ENCODE assay signal across 2 cellular contexts in the genomic region with DNA sequence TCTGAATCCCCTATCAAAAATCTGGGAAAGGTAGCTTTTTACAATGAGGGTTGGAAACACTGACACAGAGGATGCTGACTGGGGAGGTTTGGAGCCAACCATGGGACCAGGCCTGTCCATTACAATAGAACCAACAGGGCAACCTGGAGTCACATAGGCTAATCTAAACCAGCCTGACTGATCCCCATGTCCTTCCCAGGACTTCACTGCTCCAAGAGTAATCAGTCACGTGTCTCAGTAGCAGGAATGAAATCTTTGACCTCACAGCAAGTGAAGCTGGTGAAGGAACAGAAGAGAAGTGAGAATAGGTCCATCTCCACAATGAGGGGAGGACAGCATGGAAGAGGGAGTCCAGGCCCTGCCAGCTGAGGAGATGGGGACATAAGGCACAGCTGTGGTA.
TF ChIP-seq lines count a peak whose summit lies in the region.

No MANE protein-coding gene starts in this region.

TF ChIP-seq in HepG2, 621 proteins besides CTCF, POLR2A, EP300 and RAD21:
- TF ChIP-seq EHMT2 (IDR thresholded peaks at IDR 0.05; ENCODE audit: borderline replicate concordance, low read depth, low read length) (0 out of 2 replicates have a peak, but pooled peaks have one; percentile 34), ZNF12 (CRISPR knock-in tag; IDR thresholded peaks at IDR 0.05) (no peak)
TF ChIP-seq in HepG2: peak in this region for 1.

TF ChIP-seq in K562, 482 proteins besides CTCF, POLR2A, EP300 and RAD21:
- 0 out of 2 replicates have a peak, but pooled peaks have one; percentile 8 for TF ChIP-seq TFE3 (CRISPR knock-in tag; IDR thresholded peaks at IDR 0.05)
- TF ChIP-seq, protein P1, sequence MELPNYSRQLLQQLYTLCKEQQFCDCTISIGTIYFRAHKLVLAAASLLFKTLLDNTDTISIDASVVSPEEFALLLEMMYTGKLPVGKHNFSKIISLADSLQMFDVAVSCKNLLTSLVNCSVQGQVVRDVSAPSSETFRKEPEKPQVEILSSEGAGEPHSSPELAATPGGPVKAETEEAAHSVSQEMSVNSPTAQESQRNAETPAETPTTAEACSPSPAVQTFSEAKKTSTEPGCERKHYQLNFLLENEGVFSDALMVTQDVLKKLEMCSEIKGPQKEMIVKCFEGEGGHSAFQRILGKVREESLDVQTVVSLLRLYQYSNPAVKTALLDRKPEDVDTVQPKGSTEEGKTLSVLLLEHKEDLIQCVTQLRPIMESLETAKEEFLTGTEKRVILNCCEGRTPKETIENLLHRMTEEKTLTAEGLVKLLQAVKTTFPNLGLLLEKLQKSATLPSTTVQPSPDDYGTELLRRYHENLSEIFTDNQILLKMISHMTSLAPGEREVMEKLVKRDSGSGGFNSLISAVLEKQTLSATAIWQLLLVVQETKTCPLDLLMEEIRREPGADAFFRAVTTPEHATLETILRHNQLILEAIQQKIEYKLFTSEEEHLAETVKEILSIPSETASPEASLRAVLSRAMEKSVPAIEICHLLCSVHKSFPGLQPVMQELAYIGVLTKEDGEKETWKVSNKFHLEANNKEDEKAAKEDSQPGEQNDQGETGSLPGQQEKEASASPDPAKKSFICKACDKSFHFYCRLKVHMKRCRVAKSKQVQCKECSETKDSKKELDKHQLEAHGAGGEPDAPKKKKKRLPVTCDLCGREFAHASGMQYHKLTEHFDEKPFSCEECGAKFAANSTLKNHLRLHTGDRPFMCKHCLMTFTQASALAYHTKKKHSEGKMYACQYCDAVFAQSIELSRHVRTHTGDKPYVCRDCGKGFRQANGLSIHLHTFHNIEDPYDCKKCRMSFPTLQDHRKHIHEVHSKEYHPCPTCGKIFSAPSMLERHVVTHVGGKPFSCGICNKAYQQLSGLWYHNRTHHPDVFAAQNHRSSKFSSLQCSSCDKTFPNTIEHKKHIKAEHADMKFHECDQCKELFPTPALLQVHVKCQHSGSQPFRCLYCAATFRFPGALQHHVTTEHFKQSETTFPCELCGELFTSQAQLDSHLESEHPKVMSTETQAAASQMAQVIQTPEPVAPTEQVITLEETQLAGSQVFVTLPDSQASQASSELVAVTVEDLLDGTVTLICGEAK (IDR thresholded peaks at IDR 0.05) = no peak
- TF ChIP-seq, protein P1 (CRISPR knock-in tag; IDR thresholded peaks at IDR 0.05) = no peak
- no peak for TF ChIP-seq PYGO2 (tag; IDR thresholded peaks at IDR 0.05)
- TF ChIP-seq USF2 (CRISPR knock-in tag; IDR thresholded peaks at IDR 0.05) = 0 out of 2 replicates have a peak, but pooled peaks have one; percentile 8
TF ChIP-seq in K562: peak in this region for 2.
